In genomic region chr14:65769151-65769550, GRCh38 we compare ENCODE assay signal across 15 cellular contexts.
DNase-seq lines count a peak whose midpoint lies in the region; ATAC-seq, FAIRE-seq and TF ChIP-seq lines count a peak whose summit lies in the region.
"Had no signal": no experiment of that assay in that cellular context is flagged by ENCODE, and none has a peak within 500 bp of the region (broad histone marks: within the 10 kb centered on the region; RNA-seq: fewer than 3 reads in every experiment).

No MANE protein-coding gene starts in this region.

- H3K27ac ChIP-seq in GM23248 (no peak overlapping the region), psoas muscle (no peak overlapping the region)
- H3K27ac ChIP-seq: BLaER1 treated with 17β-estradiol and CSF1 and Interleukin-3, amounts not matched to agents 10 nM and 100 nM had no signal

- H3K4me2 ChIP-seq in GM23248 (ENCODE audit: unreplicated experiment), result no peak overlapping the region
- H3K4me2 ChIP-seq: BLaER1 treated with 17β-estradiol and CSF1 and Interleukin-3, amounts not matched to agents 10 nM and 100 nM had no signal

- no peak overlapping the region for H3K4me3 ChIP-seq in GM23248
- H3K4me3 ChIP-seq in MG63, result no peak overlapping the region
- H3K4me3 ChIP-seq in psoas muscle, result no peak overlapping the region
- H3K4me3 ChIP-seq: BLaER1 treated with 17β-estradiol and CSF1 and Interleukin-3, amounts not matched to agents 10 nM and 100 nM; GM12878; HAP-1 had no signal

- no peaks in the 10 kb centered on the region for H3K4me1 Mint-ChIP-seq in activated naive CD4-positive, alpha-beta T cell treated with anti-CD3 and anti-CD28 coated beads, Interleukin-2, amount 10 ng/mL, durations not matched to agents 7 days and 5 days

- DNase-seq in GM23248, result peak; percentile 61
- DNase-seq in amniotic epithelial cell (ENCODE audit: low read depth), result peak; percentile 6
- DNase-seq in iris pigment epithelial cell (ENCODE audit: low read depth), result peak; percentile 3
- DNase-seq in urothelium cell line (ENCODE audit: low spot score), result no peak
- no peak for DNase-seq in activated naive CD4-positive, alpha-beta T cell treated with anti-CD3 and anti-CD28 coated beads, Interleukin-2, amount 10 ng/mL, durations not matched to agents 7 days and 5 days
- DNase-seq in MG63, result no peak
- DNase-seq in psoas muscle, result no peak
- DNase-seq: ACHN; CD4-positive, CD25-positive, alpha-beta regulatory T cell; DMS53 had no signal

- peaks cover 4% of the 10 kb centered on the region for H3K9me3 Mint-ChIP-seq in activated naive CD4-positive, alpha-beta T cell treated with anti-CD3 and anti-CD28 coated beads, Interleukin-2, amount 10 ng/mL, durations not matched to agents 7 days and 5 days

- H3K27me3 ChIP-seq in GM23248 (replicated peaks; ENCODE audit: insufficient read depth) (0 out of 2 replicates have a peak, but pooled peaks cover 5% of the 10 kb centered on the region), MG63 (no peaks in the 10 kb centered on the region), psoas muscle (ENCODE audit: insufficient read depth in 3 of 3, low read length in 2 of 3) (no peaks in the 10 kb centered on the region)
- H3K27me3 ChIP-seq: BLaER1 treated with 17β-estradiol and CSF1 and Interleukin-3, amounts not matched to agents 10 nM and 100 nM had no signal

- no peak overlapping the region for H3K9ac ChIP-seq in GM23248
- H3K9ac ChIP-seq: BLaER1 treated with 17β-estradiol and CSF1 and Interleukin-3, amounts not matched to agents 10 nM and 100 nM had no signal

- ATAC-seq in psoas muscle, result no peak
- ATAC-seq: GM12878 had no signal

- no peaks in the 10 kb centered on the region for H4K20me1 ChIP-seq in GM23248 (ENCODE audit: insufficient read depth)
- H4K20me1 ChIP-seq: BLaER1 treated with 17β-estradiol and CSF1 and Interleukin-3, amounts not matched to agents 10 nM and 100 nM had no signal

- H3K79me2 ChIP-seq in GM23248 (ENCODE audit: insufficient read depth), result no peaks in the 10 kb centered on the region

- H3F3A ChIP-seq in GM23248 (ENCODE audit: insufficient read depth), result no peaks in the 10 kb centered on the region

- peaks cover 3% of the 10 kb centered on the region; the same call in 1 of the 2 replicates for H3K4me1 ChIP-seq in GM23248 (ENCODE audit: insufficient read depth)
- H3K4me1 ChIP-seq in psoas muscle, result no peaks in the 10 kb centered on the region
- H3K4me1 ChIP-seq: HAP-1 had no signal

- no peak for TF ChIP-seq CTCF in psoas muscle (IDR thresholded peaks at IDR 0.05)

- H2AFZ ChIP-seq in GM23248, result no peak overlapping the region

- H3K36me3 ChIP-seq in GM23248 (ENCODE audit: low read depth) (no peaks in the 10 kb centered on the region), MG63 (no peaks in the 10 kb centered on the region), psoas muscle (ENCODE audit: insufficient read depth in 1 of 2, low read depth in 1 of 2) (no peaks in the 10 kb centered on the region)
- H3K36me3 ChIP-seq: BLaER1 treated with 17β-estradiol and CSF1 and Interleukin-3, amounts not matched to agents 10 nM and 100 nM; HAP-1 had no signal

- intact Hi-C loops in psoas muscle (cut with DNase I), result no loop called here

- no peak overlapping the region for H3K4me3 Mint-ChIP-seq in activated naive CD4-positive, alpha-beta T cell treated with anti-CD3 and anti-CD28 coated beads, Interleukin-2, amount 10 ng/mL, durations not matched to agents 7 days and 5 days
- H3K4me3 Mint-ChIP-seq: CD4-positive, CD25-positive, alpha-beta regulatory T cell had no signal

- in situ Hi-C loops in GM23248 (cut with MboI), result no loop called here

- H3K27ac Mint-ChIP-seq in activated naive CD4-positive, alpha-beta T cell treated with anti-CD3 and anti-CD28 coated beads, Interleukin-2, amount 10 ng/mL, durations not matched to agents 7 days and 5 days, result no peak overlapping the region
- H3K27ac Mint-ChIP-seq: CD4-positive, CD25-positive, alpha-beta regulatory T cell had no signal

- FAIRE-seq in urothelium cell line (lab: Jason Lieb, UNC), result peak; percentile 88
- FAIRE-seq: GM12878, GM18507, H1 had no signal

- WGBS in GM23248 (ENCODE audit: low coverage in 1 of 2, low lambda C conversion rate in 2 of 2, missing lambda C conversion rate in 2 of 2), 2 experiments, result 31 to 36% methylated on average over 2 of the region's 2 CpGs
- 31 to 40% (median 35%) methylated on average over 2 of the region's 2 CpGs for WGBS in psoas muscle, 3 donors

- H3K36me3 Mint-ChIP-seq in activated naive CD4-positive, alpha-beta T cell treated with anti-CD3 and anti-CD28 coated beads, Interleukin-2, amount 10 ng/mL, durations not matched to agents 7 days and 5 days, result no peaks in the 10 kb centered on the region
- H3K36me3 Mint-ChIP-seq: CD4-positive, CD25-positive, alpha-beta regulatory T cell had no signal

- no peaks in the 10 kb centered on the region for H3K9me2 ChIP-seq in GM23248 (ENCODE audit: insufficient read depth)

- H3K9me3 ChIP-seq in GM23248 (ENCODE audit: low read depth) (no peaks in the 10 kb centered on the region), MG63 (no peaks in the 10 kb centered on the region), psoas muscle (no peaks in the 10 kb centered on the region)
- H3K9me3 ChIP-seq: HAP-1 had no signal

- CTCF ChIA-PET in activated naive CD4-positive, alpha-beta T cell treated with anti-CD3 and anti-CD28 coated beads, Interleukin-2, amount 10 ng/mL, durations not matched to agents 7 days and 5 days (lab: Charles Lee), result interaction anchor here (0.8 kb wide), 1 partner anchor 55 kb away, joined by 3 read pairs; no protein-coding TSS in a partner anchor

- H3K27me3 Mint-ChIP-seq in activated naive CD4-positive, alpha-beta T cell treated with anti-CD3 and anti-CD28 coated beads, Interleukin-2, amount 10 ng/mL, durations not matched to agents 7 days and 5 days, result peaks cover 15% of the 10 kb centered on the region

Comparison
In these comparisons a context has a peak if more than half of its experiments do, and no peak if none do; other contexts are left out.
1. DNase-seq: peak in GM23248 (single experiment), amniotic epithelial cell (single experiment) and iris pigment epithelial cell (single experiment); none in urothelium cell line (single experiment), activated naive CD4-positive, alpha-beta T cell treated with anti-CD3 and anti-CD28 coated beads, Interleukin-2, amount 10 ng/mL, durations not matched to agents 7 days and 5 days (single experiment), MG63 (single experiment) and psoas muscle (0 of 2).